20 cellular contexts compared by ENCODE assay signal in genomic region chr2:37153224-37153623, GRCh38. TPM values are rescaled to one million over a fixed set of nuclear protein-coding genes. Genes with fewer than 3 reads are reported as not detected.
A peak's percentile ranks its signal among the peaks of the same experiment; 100 is the strongest.
DNase-seq lines count a peak whose midpoint lies in the region; ATAC-seq and TF ChIP-seq lines count a peak whose summit lies in the region.
"Had no signal": no experiment of that assay in that cellular context is flagged by ENCODE, and none has a peak within 500 bp of the region (broad histone marks: within the 10 kb centered on the region; RNA-seq: fewer than 3 reads in every experiment).

No MANE protein-coding gene starts in this region.

- no peaks in the 10 kb centered on the region for H3K9me3 ChIP-seq in Caco-2

- CTCF ChIA-PET in Caco-2 (lab: Charles Lee): no interaction called here

- no peak for TF ChIP-seq CTCF in Caco-2 (IDR thresholded peaks at IDR 0.05; ENCODE audit: insufficient read depth in 1 of 2, low read depth in 1 of 2, low read length in 1 of 2, severe bottlenecking in 1 of 2, unreplicated experiment in 1 of 2)

- H3K9me3 Mint-ChIP-seq in activated CD4-positive, alpha-beta T cell treated with anti-CD3 and anti-CD28 coated beads, Interleukin-2, amount 10 ng/mL, durations not matched to agents 24 days and 14 days: no peaks in the 10 kb centered on the region
- H3K9me3 Mint-ChIP-seq in activated naive CD8-positive, alpha-beta T cell treated with anti-CD3 and anti-CD28 coated beads, Interleukin-2, amount 10 ng/mL, durations not matched to agents 7 days and 5 days: no peaks in the 10 kb centered on the region
- peaks cover 8% of the 10 kb centered on the region for H3K9me3 Mint-ChIP-seq in activated naive CD8-positive, alpha-beta T cell treated with anti-CD3 and anti-CD28 coated beads for 36 hours
- H3K9me3 Mint-ChIP-seq in activated T-helper 17 cell treated with anti-CD3 and anti-CD28 coated beads, Interleukin-2, amount 50 U/mL, for 72 hours: peaks cover 8% of the 10 kb centered on the region
- no peaks in the 10 kb centered on the region for H3K9me3 Mint-ChIP-seq in Caco-2 (ENCODE audit: unreplicated experiment)
- H3K9me3 Mint-ChIP-seq: CD8-positive, alpha-beta memory T cell had no signal

- H3K4me3 Mint-ChIP-seq in activated CD4-positive, alpha-beta T cell treated with anti-CD3 and anti-CD28 coated beads, Interleukin-2, amount 10 ng/mL, durations not matched to agents 24 days and 14 days: no peak overlapping the region
- H3K4me3 Mint-ChIP-seq in activated naive CD8-positive, alpha-beta T cell treated with anti-CD3 and anti-CD28 coated beads, Interleukin-2, amount 10 ng/mL, durations not matched to agents 7 days and 5 days: peak overlapping the region; percentile 50
- no peak overlapping the region for H3K4me3 Mint-ChIP-seq in activated naive CD8-positive, alpha-beta T cell treated with anti-CD3 and anti-CD28 coated beads for 36 hours
- peak overlapping the region; percentile 20 for H3K4me3 Mint-ChIP-seq in activated T-helper 17 cell treated with anti-CD3 and anti-CD28 coated beads, Interleukin-2, amount 50 U/mL, for 72 hours
- H3K4me3 Mint-ChIP-seq in Caco-2 (ENCODE audit: unreplicated experiment): no peak overlapping the region

- H3K36me3 ChIP-seq in Caco-2 (ENCODE audit: control insufficient read depth, insufficient read depth, low read length): no peaks in the 10 kb centered on the region; the same call in 1 of the 2 replicates

- peak overlapping the region; percentile 9 for H3K27ac Mint-ChIP-seq in activated CD4-positive, alpha-beta T cell treated with anti-CD3 and anti-CD28 coated beads, Interleukin-2, amount 10 ng/mL, durations not matched to agents 24 days and 14 days
- H3K27ac Mint-ChIP-seq in activated naive CD8-positive, alpha-beta T cell treated with anti-CD3 and anti-CD28 coated beads, Interleukin-2, amount 10 ng/mL, durations not matched to agents 7 days and 5 days: no peak overlapping the region
- H3K27ac Mint-ChIP-seq in activated naive CD8-positive, alpha-beta T cell treated with anti-CD3 and anti-CD28 coated beads for 36 hours: no peak overlapping the region
- peak overlapping the region; percentile 61 for H3K27ac Mint-ChIP-seq in activated T-helper 17 cell treated with anti-CD3 and anti-CD28 coated beads, Interleukin-2, amount 50 U/mL, for 72 hours
- H3K27ac Mint-ChIP-seq in Caco-2 (ENCODE audit: unreplicated experiment): no peak overlapping the region

- no peak overlapping the region for H3K4me3 ChIP-seq in Caco-2 (ENCODE audit: low read depth, low read length)
- H3K4me3 ChIP-seq: BLaER1 treated with 17β-estradiol and CSF1 and Interleukin-3, amounts not matched to agents 10 nM and 100 nM had no signal

- peaks cover 47% of the 10 kb centered on the region for H3K36me3 Mint-ChIP-seq in activated CD4-positive, alpha-beta T cell treated with anti-CD3 and anti-CD28 coated beads, Interleukin-2, amount 10 ng/mL, durations not matched to agents 24 days and 14 days (ENCODE audit: low read depth)
- H3K36me3 Mint-ChIP-seq in activated naive CD8-positive, alpha-beta T cell treated with anti-CD3 and anti-CD28 coated beads, Interleukin-2, amount 10 ng/mL, durations not matched to agents 7 days and 5 days: peaks cover 53% of the 10 kb centered on the region
- peaks cover 48% of the 10 kb centered on the region for H3K36me3 Mint-ChIP-seq in activated naive CD8-positive, alpha-beta T cell treated with anti-CD3 and anti-CD28 coated beads for 36 hours
- peaks cover 28% of the 10 kb centered on the region for H3K36me3 Mint-ChIP-seq in activated T-helper 17 cell treated with anti-CD3 and anti-CD28 coated beads, Interleukin-2, amount 50 U/mL, for 72 hours (ENCODE audit: low read depth)
- H3K36me3 Mint-ChIP-seq in Caco-2 (ENCODE audit: insufficient read depth, unreplicated experiment): peaks cover 40% of the 10 kb centered on the region

- H3K27me3 Mint-ChIP-seq in activated CD4-positive, alpha-beta T cell treated with anti-CD3 and anti-CD28 coated beads, Interleukin-2, amount 10 ng/mL, durations not matched to agents 24 days and 14 days: no peaks in the 10 kb centered on the region
- no peaks in the 10 kb centered on the region for H3K27me3 Mint-ChIP-seq in activated naive CD8-positive, alpha-beta T cell treated with anti-CD3 and anti-CD28 coated beads, Interleukin-2, amount 10 ng/mL, durations not matched to agents 7 days and 5 days
- H3K27me3 Mint-ChIP-seq in activated naive CD8-positive, alpha-beta T cell treated with anti-CD3 and anti-CD28 coated beads for 36 hours: no peaks in the 10 kb centered on the region
- H3K27me3 Mint-ChIP-seq in activated T-helper 17 cell treated with anti-CD3 and anti-CD28 coated beads, Interleukin-2, amount 50 U/mL, for 72 hours: no peaks in the 10 kb centered on the region
- no peaks in the 10 kb centered on the region for H3K27me3 Mint-ChIP-seq in Caco-2 (ENCODE audit: insufficient read depth, unreplicated experiment)
- H3K27me3 Mint-ChIP-seq: CD8-positive, alpha-beta memory T cell had no signal

- no peaks in the 10 kb centered on the region for H3K27me3 ChIP-seq in Caco-2 (replicated peaks; ENCODE audit: control insufficient read depth, insufficient read depth, low read length)
- H3K27me3 ChIP-seq: BLaER1 treated with 17β-estradiol and CSF1 and Interleukin-3, amounts not matched to agents 10 nM and 100 nM had no signal

- intact Hi-C loops in activated CD4-positive, alpha-beta T cell treated with anti-CD3 and anti-CD28 coated beads, Interleukin-2, amount 10 ng/mL, durations not matched to agents 24 days and 14 days (cut with micrococcal nuclease): no loop called here
- intact Hi-C loops in Caco-2 (cut with micrococcal nuclease; ENCODE audit: unreplicated experiment): no loop called here

- POLR2A ChIA-PET in activated naive CD8-positive, alpha-beta T cell treated with anti-CD3 and anti-CD28 coated beads, Interleukin-2, amount 10 ng/mL, durations not matched to agents 7 days and 5 days (lab: Charles Lee): interaction anchor here (1.1 kb wide), 1 partner anchor 49 kb away, joined by 4 read pairs; no protein-coding TSS in a partner anchor
- POLR2A ChIA-PET in Caco-2 (lab: Charles Lee): no interaction called here

- no TSS peak for BruUV-seq in Caco-2 (replicated peaks; lab: Mats Ljungman, UMichigan)

- no peak for DNase-seq in activated CD4-positive, alpha-beta T cell treated with anti-CD3 and anti-CD28 coated beads, Interleukin-2, amount 10 ng/mL, durations not matched to agents 24 days and 14 days
- DNase-seq in activated CD4-positive, alpha-beta T cell treated with anti-CD3 and anti-CD28 coated beads for 48 hours: no peak
- DNase-seq in activated naive CD8-positive, alpha-beta T cell treated with anti-CD3 and anti-CD28 coated beads, Interleukin-2, amount 10 ng/mL, durations not matched to agents 7 days and 5 days: no peak
- DNase-seq in activated naive CD8-positive, alpha-beta T cell treated with anti-CD3 and anti-CD28 coated beads for 36 hours: no peak
- DNase-seq in activated gamma-delta T cell treated with Interleukin-2 at 50 U/mL for 16 hours (no peak), Caco-2 (no peak), NCI-H526 treated with DMSO at 0.1 percent for 48 hours (lab: John Stamatoyannopoulos, UW) (no peak)
- DNase-seq: CD8-positive, alpha-beta memory T cell; GF-D8; KG1; NCI-H1092; NCI-H1436 treated with DMSO at 0.1 percent for 48 hours; NCI-H1930; NCI-H510A treated with DMSO at 0.1 percent for 48 hours; NCI-H774; SIG-M5 had no signal

- peaks cover 20% of the 10 kb centered on the region for H3K4me1 ChIP-seq in Caco-2

- H3K4me1 Mint-ChIP-seq in activated CD4-positive, alpha-beta T cell treated with anti-CD3 and anti-CD28 coated beads, Interleukin-2, amount 10 ng/mL, durations not matched to agents 24 days and 14 days: peaks cover 61% of the 10 kb centered on the region
- H3K4me1 Mint-ChIP-seq in activated naive CD8-positive, alpha-beta T cell treated with anti-CD3 and anti-CD28 coated beads, Interleukin-2, amount 10 ng/mL, durations not matched to agents 7 days and 5 days: peaks cover 58% of the 10 kb centered on the region
- H3K4me1 Mint-ChIP-seq in activated naive CD8-positive, alpha-beta T cell treated with anti-CD3 and anti-CD28 coated beads for 36 hours: peaks cover 53% of the 10 kb centered on the region
- H3K4me1 Mint-ChIP-seq in activated T-helper 17 cell treated with anti-CD3 and anti-CD28 coated beads, Interleukin-2, amount 50 U/mL, for 72 hours: peaks cover 57% of the 10 kb centered on the region
- peaks cover 46% of the 10 kb centered on the region for H3K4me1 Mint-ChIP-seq in Caco-2 (ENCODE audit: low read depth, unreplicated experiment)

- ATAC-seq in activated naive CD8-positive, alpha-beta T cell treated with anti-CD3 and anti-CD28 coated beads, Interleukin-2, amount 10 ng/mL, durations not matched to agents 7 days and 5 days (ENCODE audit: low read depth): no peak
- no peak for ATAC-seq in activated T-helper 17 cell treated with anti-CD3 and anti-CD28 coated beads, Interleukin-2, amount 50 U/mL, for 72 hours (replicated peaks)
- ATAC-seq: Panc1 had no signal

RNA-seq across cellular contexts. Expression of gene EIF2AK2, which starts 3.6 kb away (rescaled TPM):
- 44.5 and 46.7 TPM in 2 replicates for total RNA-seq in activated CD4-positive, alpha-beta T cell treated with anti-CD3 and anti-CD28 coated beads, Interleukin-2, amount 10 ng/mL, durations not matched to agents 24 days and 14 days
- total RNA-seq in activated naive CD8-positive, alpha-beta T cell treated with anti-CD3 and anti-CD28 coated beads, Interleukin-2, amount 10 ng/mL, durations not matched to agents 7 days and 5 days: 100 to 1,000 TPM; 101 to 121 TPM
- total RNA-seq in activated naive CD8-positive, alpha-beta T cell treated with anti-CD3 and anti-CD28 coated beads for 36 hours: 10 to 100 TPM; 68.7 to 74.8 TPM
- total RNA-seq in activated T-helper 17 cell treated with anti-CD3 and anti-CD28 coated beads, Interleukin-2, amount 50 U/mL, for 72 hours: 10 to 100 TPM; 25.4 to 45.1 TPM
- total RNA-seq in Caco-2 (2022): 41.7 and 50.1 TPM in 2 replicates

RNA-seq across cellular contexts. Expression of gene SULT6B1, which starts 35.2 kb away (rescaled TPM):
- not detected in 2 replicates for total RNA-seq in activated CD4-positive, alpha-beta T cell treated with anti-CD3 and anti-CD28 coated beads, Interleukin-2, amount 10 ng/mL, durations not matched to agents 24 days and 14 days
- total RNA-seq in activated naive CD8-positive, alpha-beta T cell treated with anti-CD3 and anti-CD28 coated beads, Interleukin-2, amount 10 ng/mL, durations not matched to agents 7 days and 5 days: not detected
- not detected for total RNA-seq in activated naive CD8-positive, alpha-beta T cell treated with anti-CD3 and anti-CD28 coated beads for 36 hours
- total RNA-seq in activated T-helper 17 cell treated with anti-CD3 and anti-CD28 coated beads, Interleukin-2, amount 50 U/mL, for 72 hours: not detected
- not detected in 2 replicates for total RNA-seq in Caco-2 (2022)
- total RNA-seq: CD8-positive, alpha-beta memory T cell; HT1080 had no signal

RNA-seq across cellular contexts. Expression of gene CEBPZOS, which starts 43.1 kb away (rescaled TPM):
- 43.4 and 46.6 TPM in 2 replicates for total RNA-seq in activated CD4-positive, alpha-beta T cell treated with anti-CD3 and anti-CD28 coated beads, Interleukin-2, amount 10 ng/mL, durations not matched to agents 24 days and 14 days
- 10 to 100 TPM; 38.1 to 41.8 TPM for total RNA-seq in activated naive CD8-positive, alpha-beta T cell treated with anti-CD3 and anti-CD28 coated beads, Interleukin-2, amount 10 ng/mL, durations not matched to agents 7 days and 5 days
- 10 to 100 TPM; 37.3 to 38.8 TPM for total RNA-seq in activated naive CD8-positive, alpha-beta T cell treated with anti-CD3 and anti-CD28 coated beads for 36 hours
- 10 to 100 TPM; 44.5 to 49.6 TPM for total RNA-seq in activated T-helper 17 cell treated with anti-CD3 and anti-CD28 coated beads, Interleukin-2, amount 50 U/mL, for 72 hours
- total RNA-seq in Caco-2 (2022): 55.3 and 56.0 TPM in 2 replicates

Comparison
In these comparisons a context has a peak if more than half of its experiments do, and no peak if none do; other contexts are left out.
1. H3K4me3 Mint-ChIP-seq: peak in activated naive CD8-positive, alpha-beta T cell treated with anti-CD3 and anti-CD28 coated beads, Interleukin-2, amount 10 ng/mL, durations not matched to agents 7 days and 5 days (single experiment) and activated T-helper 17 cell treated with anti-CD3 and anti-CD28 coated beads, Interleukin-2, amount 50 U/mL, for 72 hours (single experiment); none in activated CD4-positive, alpha-beta T cell treated with anti-CD3 and anti-CD28 coated beads, Interleukin-2, amount 10 ng/mL, durations not matched to agents 24 days and 14 days (single experiment), activated naive CD8-positive, alpha-beta T cell treated with anti-CD3 and anti-CD28 coated beads for 36 hours (single experiment) and Caco-2 (single experiment).
2. H3K27ac Mint-ChIP-seq: peak in activated CD4-positive, alpha-beta T cell treated with anti-CD3 and anti-CD28 coated beads, Interleukin-2, amount 10 ng/mL, durations not matched to agents 24 days and 14 days (single experiment) and activated T-helper 17 cell treated with anti-CD3 and anti-CD28 coated beads, Interleukin-2, amount 50 U/mL, for 72 hours (single experiment); none in activated naive CD8-positive, alpha-beta T cell treated with anti-CD3 and anti-CD28 coated beads, Interleukin-2, amount 10 ng/mL, durations not matched to agents 7 days and 5 days (single experiment), activated naive CD8-positive, alpha-beta T cell treated with anti-CD3 and anti-CD28 coated beads for 36 hours (single experiment) and Caco-2 (single experiment).